Comparison of ENCODE assay signal across 8 cellular contexts in the genomic region with DNA sequence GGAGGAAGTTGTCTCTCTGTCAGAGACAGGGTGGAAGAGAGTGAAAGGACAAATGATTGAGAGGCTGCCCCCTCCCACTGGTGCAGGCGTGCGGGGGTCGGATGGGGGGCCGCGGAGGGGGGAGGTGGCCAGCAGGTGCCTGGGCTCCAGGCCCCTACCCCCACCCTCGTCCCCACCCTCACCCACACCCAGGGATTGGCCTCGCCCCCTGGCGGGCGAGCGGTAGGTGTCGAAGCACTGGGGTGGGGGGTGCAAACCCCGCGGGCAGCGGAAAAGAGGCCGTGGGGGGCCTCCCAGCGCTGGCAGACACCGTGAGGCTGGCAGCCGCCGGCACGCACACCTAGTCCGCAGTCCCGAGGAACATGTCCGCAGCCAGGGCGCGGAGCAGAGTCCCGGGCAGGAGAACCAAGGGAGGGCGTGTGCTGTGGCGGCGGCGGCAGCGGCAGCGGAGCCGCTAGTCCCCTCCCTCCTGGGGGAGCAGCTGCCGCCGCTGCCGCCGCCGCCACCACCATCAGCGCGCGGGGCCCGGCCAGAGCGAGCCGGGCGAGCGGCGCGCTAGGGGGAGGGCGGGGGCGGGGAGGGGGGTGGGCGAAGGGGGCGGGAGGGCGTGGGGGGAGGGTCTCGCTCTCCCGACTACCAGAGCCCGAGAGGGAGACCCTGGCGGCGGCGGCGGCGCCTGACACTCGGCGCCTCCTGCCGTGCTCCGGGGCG. TPM values are rescaled to one million over a fixed set of nuclear protein-coding genes. Genes with fewer than 3 reads are reported as not detected.
DNase-seq lines count a peak whose midpoint lies in the region; ATAC-seq lines count a peak whose summit lies in the region.

Gene KAT2B, plus strand, starts transcription at position 682 of the 711 bp plus-strand sequence. CDS start 32 bp downstream, outside the sequence.

- POLR2A ChIA-PET in activated CD4-positive, alpha-beta T cell treated with anti-CD3 and anti-CD28 coated beads for 36 hours (lab: Charles Lee) = interaction anchor here (1.3 to 2.6 kb wide), 2 partner anchors 14 to 143 kb away, joined by 3 to 19 read pairs; no protein-coding TSS in a partner anchor

- peaks cover 50% of the 10 kb centered on the region for H3K4me1 Mint-ChIP-seq in activated CD4-positive, alpha-beta T cell treated with anti-CD3 and anti-CD28 coated beads for 36 hours

- H3K36me3 Mint-ChIP-seq in activated CD4-positive, alpha-beta T cell treated with anti-CD3 and anti-CD28 coated beads for 36 hours (ENCODE audit: low read depth) = no peaks in the 10 kb centered on the region

- DNase-seq in SIG-M5 treated with dmso at 0.1 percent for 504 hours (lab: John Stamatoyannopoulos, UW; ENCODE audit: unreplicated experiment) (peak; percentile 86), SIG-M5 (lab: John Stamatoyannopoulos, UW) (no peak), NCI-H2171 treated with DMSO at 0.1 percent for 48 hours (lab: John Stamatoyannopoulos, UW) (peak; percentile 49), left colon (peak; percentile 80 to 85)
- DNase-seq in activated CD4-positive, alpha-beta T cell treated with anti-CD3 and anti-CD28 coated beads for 36 hours = peak; percentile 91
- DNase-seq in stimulated activated CD4-positive, alpha-beta T cell treated with anti-CD3 and anti-CD28 coated beads, Interleukin-2, amount 100 ng/mL, for 24 hours = peak; percentile 83 to 88

- intact Hi-C loops in activated CD4-positive, alpha-beta T cell treated with anti-CD3 and anti-CD28 coated beads for 36 hours (cut with DNase I, micrococcal nuclease) = loop anchor here (1.0 to 10.0 kb wide), 6 partner anchors 14 to 1598 kb away; partner anchors contain the start of genes SGO1 (in 2 of the 2) and RAB5A (in 1 of the 2)
- intact Hi-C loops in left colon (cut with DNase I, micrococcal nuclease) = loop anchor here in 1 of 2 donors (5.0 kb wide), 2 partner anchors 93 to 147 kb away; partner anchors contain the start of genes RAB5A and SGO1

- H3K27ac ChIP-seq in cingulate gyrus (ENCODE audit: low read depth, low read length) = peak within 1 kb of the TSS; percentile 94

- H3K4me3 Mint-ChIP-seq in activated CD4-positive, alpha-beta T cell treated with anti-CD3 and anti-CD28 coated beads for 36 hours = peak within 1 kb of the TSS; percentile 95

- no peaks in the 10 kb centered on the region for H3K9me3 Mint-ChIP-seq in activated CD4-positive, alpha-beta T cell treated with anti-CD3 and anti-CD28 coated beads for 36 hours (ENCODE audit: low read depth)

- CTCF ChIA-PET in activated CD4-positive, alpha-beta T cell treated with anti-CD3 and anti-CD28 coated beads for 36 hours (lab: Charles Lee) = interaction anchor here (0.6 to 2.9 kb wide), 5 partner anchors 13 to 146 kb away, joined by 3 to 24 read pairs (median 4); partner anchors contain the start of gene SGO1

- H3K27me3 Mint-ChIP-seq in activated CD4-positive, alpha-beta T cell treated with anti-CD3 and anti-CD28 coated beads for 36 hours = no peaks in the 10 kb centered on the region

- ATAC-seq in HG02970 (IDR thresholded peaks at IDR 0.05; ENCODE audit: low FRiP score, unreplicated experiment) (peak; percentile 62), left colon (peak; percentile 69)
- ATAC-seq in activated CD4-positive, alpha-beta T cell treated with anti-CD3 and anti-CD28 coated beads for 36 hours = peak; percentile 68

- H3K27ac Mint-ChIP-seq in activated CD4-positive, alpha-beta T cell treated with anti-CD3 and anti-CD28 coated beads for 36 hours = peak within 1 kb of the TSS; percentile 93

RNA-seq across cellular contexts. Expression of gene KAT2B, which starts in this region (rescaled TPM):
- total RNA-seq in activated CD4-positive, alpha-beta T cell treated with anti-CD3 and anti-CD28 coated beads for 36 hours = 10 to 100 TPM; 17.2 to 18.5 TPM
- total RNA-seq in left colon = 10 to 100 TPM; 26.6 to 28.8 TPM
